ENCODE assay signal across 1 cellular context in the genomic region with DNA sequence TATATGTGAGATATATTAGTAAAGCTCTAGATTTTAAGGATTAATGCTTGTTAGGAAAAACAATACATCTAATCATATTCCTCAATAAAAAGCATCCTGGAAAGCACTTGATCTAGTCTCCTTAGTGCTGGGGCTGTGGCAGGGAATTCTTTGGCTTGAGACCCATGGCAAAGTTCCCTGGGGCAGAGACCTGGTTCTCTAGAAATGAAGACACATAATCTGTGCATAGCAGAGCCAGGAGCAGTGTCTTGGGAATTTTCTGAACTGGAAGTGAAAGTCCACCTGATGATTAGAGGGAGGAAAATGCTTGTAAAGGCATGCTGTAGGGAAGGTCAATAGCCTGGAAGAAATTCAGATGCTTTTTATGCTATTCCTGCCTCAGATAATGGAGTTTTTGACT.
TF ChIP-seq lines count a peak whose summit lies in the region.

No MANE protein-coding gene starts in this region.

TF ChIP-seq in GM23338, 12 proteins besides CTCF, POLR2A, EP300 and RAD21 (continued from another document):
- TF ChIP-seq, protein P1, sequence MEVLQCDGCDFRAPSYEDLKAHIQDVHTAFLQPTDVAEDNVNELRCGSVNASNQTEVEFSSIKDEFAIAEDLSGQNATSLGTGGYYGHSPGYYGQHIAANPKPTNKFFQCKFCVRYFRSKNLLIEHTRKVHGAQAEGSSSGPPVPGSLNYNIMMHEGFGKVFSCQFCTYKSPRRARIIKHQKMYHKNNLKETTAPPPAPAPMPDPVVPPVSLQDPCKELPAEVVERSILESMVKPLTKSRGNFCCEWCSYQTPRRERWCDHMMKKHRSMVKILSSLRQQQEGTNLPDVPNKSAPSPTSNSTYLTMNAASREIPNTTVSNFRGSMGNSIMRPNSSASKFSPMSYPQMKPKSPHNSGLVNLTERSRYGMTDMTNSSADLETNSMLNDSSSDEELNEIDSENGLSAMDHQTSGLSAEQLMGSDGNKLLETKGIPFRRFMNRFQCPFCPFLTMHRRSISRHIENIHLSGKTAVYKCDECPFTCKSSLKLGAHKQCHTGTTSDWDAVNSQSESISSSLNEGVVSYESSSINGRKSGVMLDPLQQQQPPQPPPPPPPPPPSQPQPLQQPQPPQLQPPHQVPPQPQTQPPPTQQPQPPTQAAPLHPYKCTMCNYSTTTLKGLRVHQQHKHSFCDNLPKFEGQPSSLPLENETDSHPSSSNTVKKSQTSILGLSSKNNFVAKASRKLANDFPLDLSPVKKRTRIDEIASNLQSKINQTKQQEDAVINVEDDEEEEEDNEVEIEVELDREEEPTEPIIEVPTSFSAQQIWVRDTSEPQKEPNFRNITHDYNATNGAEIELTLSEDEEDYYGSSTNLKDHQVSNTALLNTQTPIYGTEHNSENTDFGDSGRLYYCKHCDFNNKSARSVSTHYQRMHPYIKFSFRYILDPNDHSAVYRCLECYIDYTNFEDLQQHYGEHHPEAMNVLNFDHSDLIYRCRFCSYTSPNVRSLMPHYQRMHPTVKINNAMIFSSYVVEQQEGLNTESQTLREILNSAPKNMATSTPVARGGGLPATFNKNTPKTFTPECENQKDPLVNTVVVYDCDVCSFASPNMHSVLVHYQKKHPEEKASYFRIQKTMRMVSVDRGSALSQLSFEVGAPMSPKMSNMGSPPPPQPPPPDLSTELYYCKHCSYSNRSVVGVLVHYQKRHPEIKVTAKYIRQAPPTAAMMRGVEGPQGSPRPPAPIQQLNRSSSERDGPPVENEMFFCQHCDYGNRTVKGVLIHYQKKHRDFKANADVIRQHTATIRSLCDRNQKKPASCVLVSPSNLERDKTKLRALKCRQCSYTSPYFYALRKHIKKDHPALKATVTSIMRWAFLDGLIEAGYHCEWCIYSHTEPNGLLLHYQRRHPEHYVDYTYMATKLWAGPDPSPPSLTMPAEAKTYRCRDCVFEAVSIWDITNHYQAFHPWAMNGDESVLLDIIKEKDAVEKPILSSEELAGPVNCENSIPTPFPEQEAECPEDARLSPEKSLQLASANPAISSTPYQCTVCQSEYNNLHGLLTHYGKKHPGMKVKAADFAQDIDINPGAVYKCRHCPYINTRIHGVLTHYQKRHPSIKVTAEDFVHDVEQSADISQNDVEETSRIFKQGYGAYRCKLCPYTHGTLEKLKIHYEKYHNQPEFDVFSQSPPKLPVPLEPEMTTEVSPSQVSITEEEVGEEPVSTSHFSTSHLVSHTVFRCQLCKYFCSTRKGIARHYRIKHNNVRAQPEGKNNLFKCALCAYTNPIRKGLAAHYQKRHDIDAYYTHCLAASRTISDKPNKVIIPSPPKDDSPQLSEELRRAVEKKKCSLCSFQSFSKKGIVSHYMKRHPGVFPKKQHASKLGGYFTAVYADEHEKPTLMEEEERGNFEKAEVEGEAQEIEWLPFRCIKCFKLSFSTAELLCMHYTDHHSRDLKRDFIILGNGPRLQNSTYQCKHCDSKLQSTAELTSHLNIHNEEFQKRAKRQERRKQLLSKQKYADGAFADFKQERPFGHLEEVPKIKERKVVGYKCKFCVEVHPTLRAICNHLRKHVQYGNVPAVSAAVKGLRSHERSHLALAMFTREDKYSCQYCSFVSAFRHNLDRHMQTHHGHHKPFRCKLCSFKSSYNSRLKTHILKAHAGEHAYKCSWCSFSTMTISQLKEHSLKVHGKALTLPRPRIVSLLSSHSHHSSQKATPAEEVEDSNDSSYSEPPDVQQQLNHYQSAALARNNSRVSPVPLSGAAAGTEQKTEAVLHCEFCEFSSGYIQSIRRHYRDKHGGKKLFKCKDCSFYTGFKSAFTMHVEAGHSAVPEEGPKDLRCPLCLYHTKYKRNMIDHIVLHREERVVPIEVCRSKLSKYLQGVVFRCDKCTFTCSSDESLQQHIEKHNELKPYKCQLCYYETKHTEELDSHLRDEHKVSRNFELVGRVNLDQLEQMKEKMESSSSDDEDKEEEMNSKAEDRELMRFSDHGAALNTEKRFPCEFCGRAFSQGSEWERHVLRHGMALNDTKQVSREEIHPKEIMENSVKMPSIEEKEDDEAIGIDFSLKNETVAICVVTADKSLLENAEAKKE (CRISPR knock-in tag; IDR thresholded peaks at IDR 0.05), result no peak
- TF ChIP-seq, protein P2, sequence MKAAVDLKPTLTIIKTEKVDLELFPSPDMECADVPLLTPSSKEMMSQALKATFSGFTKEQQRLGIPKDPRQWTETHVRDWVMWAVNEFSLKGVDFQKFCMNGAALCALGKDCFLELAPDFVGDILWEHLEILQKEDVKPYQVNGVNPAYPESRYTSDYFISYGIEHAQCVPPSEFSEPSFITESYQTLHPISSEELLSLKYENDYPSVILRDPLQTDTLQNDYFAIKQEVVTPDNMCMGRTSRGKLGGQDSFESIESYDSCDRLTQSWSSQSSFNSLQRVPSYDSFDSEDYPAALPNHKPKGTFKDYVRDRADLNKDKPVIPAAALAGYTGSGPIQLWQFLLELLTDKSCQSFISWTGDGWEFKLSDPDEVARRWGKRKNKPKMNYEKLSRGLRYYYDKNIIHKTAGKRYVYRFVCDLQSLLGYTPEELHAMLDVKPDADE (IDR thresholded peaks at IDR 0.05), result no peak
TF ChIP-seq in GM23338: peak in this region for 0.
